In the genomic region with DNA sequence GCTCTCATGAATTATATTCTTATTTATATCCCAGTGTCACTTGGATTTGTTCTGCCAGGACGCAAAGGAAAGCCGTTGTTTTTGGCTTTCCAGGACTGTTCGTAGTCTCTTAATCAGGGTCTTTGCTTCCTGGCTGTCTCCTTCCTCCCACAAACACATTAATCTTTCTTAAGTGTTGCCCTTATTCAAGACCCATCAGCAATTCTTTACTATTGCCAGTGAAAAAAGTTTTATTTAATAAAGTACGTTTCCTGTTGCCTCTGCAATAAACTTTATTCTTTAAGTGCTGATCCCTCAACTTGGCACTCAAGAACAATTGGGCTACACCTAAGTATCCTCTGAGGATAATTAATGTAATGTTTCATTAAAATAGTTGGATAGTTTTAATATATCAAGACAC, we compare ENCODE assay signal across 3 cellular contexts.
"Had no signal": no experiment of that assay in that cellular context is flagged by ENCODE, and none has a peak within 500 bp of the region (broad histone marks: within the 10 kb centered on the region; RNA-seq: fewer than 3 reads in every experiment).

No MANE protein-coding gene starts in this region.

- ATAC-seq: GM12878 had no signal

- DNase-seq: GDM1, GF-D8 had no signal

- H3K4me3 ChIP-seq: GM12878 had no signal
